9 cellular contexts compared by ENCODE assay signal in the genomic region with DNA sequence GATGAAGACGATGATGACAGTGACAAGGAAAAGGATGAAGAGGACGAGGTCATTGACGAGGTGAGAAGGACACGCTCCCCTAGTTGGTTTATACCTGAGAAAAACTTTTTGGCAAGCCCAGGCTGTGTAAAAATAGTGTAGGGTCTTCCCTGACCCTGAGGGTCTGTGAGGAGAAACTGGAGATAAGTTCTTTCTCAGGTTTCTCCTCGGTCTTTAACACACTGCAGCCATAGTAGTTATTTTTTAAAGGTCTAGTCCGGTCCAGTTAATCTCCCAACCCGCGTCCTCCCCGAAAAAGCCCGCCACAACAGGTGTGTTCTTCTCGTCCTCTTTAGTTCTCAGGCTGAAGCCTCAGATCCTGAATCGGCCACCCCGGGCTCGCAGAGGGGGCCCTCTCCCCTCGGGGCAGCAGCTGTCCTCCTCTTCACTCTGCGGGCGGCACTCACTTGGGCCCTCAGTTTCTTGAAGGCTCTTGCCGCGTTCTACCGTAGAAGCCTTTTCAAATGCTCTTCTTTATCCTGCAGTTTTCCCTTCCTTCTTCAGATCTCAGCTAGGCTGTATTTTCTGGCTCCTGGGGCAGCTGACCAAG. TPM values are rescaled to one million over a fixed set of nuclear protein-coding genes. Genes with fewer than 3 reads are reported as not detected.
A peak's percentile ranks its signal among the peaks of the same experiment; 100 is the strongest.
DNase-seq lines count a peak whose midpoint lies in the region; ATAC-seq and TF ChIP-seq lines count a peak whose summit lies in the region.
"Had no signal": no experiment of that assay in that cellular context is flagged by ENCODE, and none has a peak within 500 bp of the region (broad histone marks: within the 10 kb centered on the region; RNA-seq: fewer than 3 reads in every experiment).

No MANE protein-coding gene starts in this region.

- H4K20me1 ChIP-seq in SU-DHL-6 (ENCODE audit: low read depth, low read length): 0 out of 2 replicates have a peak, but pooled peaks cover 4% of the 10 kb centered on the region

- peaks cover 4% of the 10 kb centered on the region; the same call in 1 of the 2 replicates for H3F3A ChIP-seq in SU-DHL-6 (ENCODE audit: insufficient read depth)

- peak overlapping the region; percentile 79 for H3K4me2 ChIP-seq in SU-DHL-6 (ENCODE audit: low read depth, low read length, poor library complexity, severe bottlenecking)

- TF ChIP-seq CTCF in BE2C (IDR thresholded peaks at IDR 0.05; ENCODE audit: low read depth, low read length) (no peak), SU-DHL-6 (IDR thresholded peaks at IDR 0.05; ENCODE audit: insufficient read depth, low read length, poor library complexity, severe bottlenecking) (no peak), esophagus muscularis mucosa (IDR thresholded peaks at IDR 0.05) (no peak), gastrocnemius medialis (IDR thresholded peaks at IDR 0.05 in 4 of 5, conservative IDR thresholded peaks at IDR 0.05 in 1 of 5) (no peak)

- intact Hi-C loops in esophagus muscularis mucosa (cut with DNase I) (no loop called here), gastrocnemius medialis (cut with DNase I; ENCODE audit: low total_unique reads) (loop anchor here (2.0 to 5.0 kb wide), 2 partner anchors 74 to 105 kb away; a partner anchor contains a TSS)

- H3K4me3 ChIP-seq in BE2C (ENCODE audit: low read depth, low read length): peak overlapping the region; percentile 100
- H3K4me3 ChIP-seq in SU-DHL-6 (ENCODE audit: insufficient read depth, low read length, poor library complexity, severe bottlenecking): peak overlapping the region; percentile 86
- peak overlapping the region; percentile 72 to 100 (median 99) for H3K4me3 ChIP-seq in esophagus muscularis mucosa
- H3K4me3 ChIP-seq in gastrocnemius medialis: peak overlapping the region; percentile 81 to 93 (median 82)

- in situ Hi-C loops in gastrocnemius medialis (cut with MboI; ENCODE audit: low sequenced_read_pairs in 4 of 4): loop anchor here in 2 of 4 donors (10.0 kb wide), 1 partner anchor 99 kb away; no protein-coding TSS in a partner anchor

- DNase-seq in BE2C: no peak
- DNase-seq in esophagus muscularis mucosa (ENCODE audit: extremely low spot score): no peak
- DNase-seq in gastrocnemius medialis: no peak
- no peak for DNase-seq in NCI-H526 (lab: John Stamatoyannopoulos, UW)

- TF ChIP-seq POLR2A in esophagus muscularis mucosa (IDR thresholded peaks at IDR 0.05; ENCODE audit: low read depth) (no peak), gastrocnemius medialis (IDR thresholded peaks at IDR 0.05) (no peak)

- H3K27me3 ChIP-seq in BE2C (no peaks in the 10 kb centered on the region), SU-DHL-6 (ENCODE audit: low read length) (no peaks in the 10 kb centered on the region), esophagus muscularis mucosa (no peaks in the 10 kb centered on the region), gastrocnemius medialis (no peaks in the 10 kb centered on the region)

- H3K9me3 ChIP-seq in BE2C (no peaks in the 10 kb centered on the region), SU-DHL-6 (ENCODE audit: insufficient read depth, low read length) (no peaks in the 10 kb centered on the region), esophagus muscularis mucosa (no peaks in the 10 kb centered on the region), gastrocnemius medialis (no peaks in the 10 kb centered on the region)

- H3K9me2 ChIP-seq in SU-DHL-6 (replicated peaks; ENCODE audit: insufficient read depth, low read length): no peaks in the 10 kb centered on the region

- peaks cover 28% of the 10 kb centered on the region for H3K36me3 ChIP-seq in BE2C
- peaks cover 16% of the 10 kb centered on the region for H3K36me3 ChIP-seq in SU-DHL-6 (ENCODE audit: low read length)
- H3K36me3 ChIP-seq in esophagus muscularis mucosa: peaks cover 12 to 33% (median 18%) of the 10 kb centered on the region in 4 donors
- H3K36me3 ChIP-seq in gastrocnemius medialis: peaks cover 0 to 25% of the 10 kb centered on the region in 2 donors

- peak overlapping the region; percentile 75 for H2AFZ ChIP-seq in SU-DHL-6 (ENCODE audit: low read depth, low read length, severe bottlenecking)

- peak overlapping the region; percentile 80 for H3K27ac ChIP-seq in SU-DHL-6 (ENCODE audit: low read depth, low read length)
- H3K27ac ChIP-seq in esophagus muscularis mucosa (replicated peaks in 1 of 4): peak overlapping the region; percentile 83 to 90 (median 88)
- peak overlapping the region; percentile 80 to 92 (median 86) for H3K27ac ChIP-seq in gastrocnemius medialis

- H3K4me1 ChIP-seq in BE2C (no peaks in the 10 kb centered on the region), esophagus muscularis mucosa (peaks cover 29 to 52% (median 42%) of the 10 kb centered on the region in 4 donors), gastrocnemius medialis (peaks cover 36 to 41% of the 10 kb centered on the region in 2 donors)

- 1% methylated on average over 20 of the region's 20 CpGs for WGBS in esophagus muscularis mucosa

- peak; percentile 2 for ATAC-seq in GM21526 (IDR thresholded peaks at IDR 0.05; ENCODE audit: low FRiP score, unreplicated experiment)
- ATAC-seq in gastrocnemius medialis: peak in 1 of 2 donors; percentile 8
- no peak for ATAC-seq in GM21576 (IDR thresholded peaks at IDR 0.05; ENCODE audit: unreplicated experiment)
- ATAC-seq in GM21423 (IDR thresholded peaks at IDR 0.05; ENCODE audit: unreplicated experiment): no peak

- peak overlapping the region; percentile 79 for H3K9ac ChIP-seq in SU-DHL-6 (ENCODE audit: low read length)

- TF ChIP-seq EP300 in esophagus muscularis mucosa (IDR thresholded peaks at IDR 0.05): no peak

- H3K79me2 ChIP-seq in SU-DHL-6 (ENCODE audit: insufficient read depth, low read length): peaks cover 50% of the 10 kb centered on the region

RNA-seq across cellular contexts. Expression of a gene that starts 0.4 kb away (rescaled TPM):
- polyA plus RNA-seq in BE2C (2012; ENCODE audit: insufficient read depth, insufficient read length, low read depth): 93.3 TPM
- total RNA-seq in esophagus muscularis mucosa (10 to 100 TPM; 36.8 to 53.2 (median 46.3) TPM), gastrocnemius medialis (10 to 100 TPM; 51.1 to 85.6 (median 67.0) TPM)

RNA-seq across cellular contexts. Expression of a gene that starts 0.7 kb away (rescaled TPM):
- 41.5 TPM for polyA plus RNA-seq in BE2C (2012; ENCODE audit: insufficient read depth, insufficient read length, low read depth)
- 10 to 100 TPM; 29.7 to 46.5 (median 36.4) TPM for total RNA-seq in esophagus muscularis mucosa
- 10 to 100 TPM; 29.1 to 78.2 (median 64.2) TPM for total RNA-seq in gastrocnemius medialis

RNA-seq across cellular contexts. Expression of a gene that starts 48.1 kb away (rescaled TPM):
- not detected for polyA plus RNA-seq in BE2C (2012; ENCODE audit: insufficient read depth, insufficient read length, low read depth)
- total RNA-seq in esophagus muscularis mucosa (not detected), gastrocnemius medialis (not detected)
- total RNA-seq: HT1080 had no signal

RNA-seq across cellular contexts. Expression of a gene that starts 57.3 kb away (rescaled TPM):
- polyA plus RNA-seq in BE2C (2012; ENCODE audit: insufficient read depth, insufficient read length, low read depth): 4.2 TPM
- total RNA-seq in esophagus muscularis mucosa (10 to 100 TPM; 22.4 to 26.2 (median 25.0) TPM), gastrocnemius medialis (10 to 100 TPM; 27.4 to 44.4 (median 32.9) TPM)
